19 cellular contexts compared by ENCODE assay signal in genomic region chr1:180821970-180822369, GRCh38.
DNase-seq lines count a peak whose midpoint lies in the region; ATAC-seq, FAIRE-seq and TF ChIP-seq lines count a peak whose summit lies in the region.
"Had no signal": no experiment of that assay in that cellular context is flagged by ENCODE, and none has a peak within 500 bp of the region (broad histone marks: within the 10 kb centered on the region; RNA-seq: fewer than 3 reads in every experiment).

No MANE protein-coding gene starts in this region.

- H3K4me1 Mint-ChIP-seq in H9 = no peaks in the 10 kb centered on the region
- H3K4me1 Mint-ChIP-seq: CD8-positive, alpha-beta memory T cell had no signal

- H3K23me2 ChIP-seq in H9 (ENCODE audit: insufficient read length, low read depth, low read length, poor library complexity, severe bottlenecking) = no peaks in the 10 kb centered on the region

- H2AFZ ChIP-seq in H9 (ENCODE audit: low read length) = no peak overlapping the region
- H2AFZ ChIP-seq: GM23248 had no signal

- H3K14ac ChIP-seq in H9 (ENCODE audit: insufficient read depth, low read length) = no peak overlapping the region

- H3K9ac ChIP-seq in H9 (ENCODE audit: extremely low read depth, insufficient read length, low read length) = no peak overlapping the region
- H3K9ac ChIP-seq: GM23248 had no signal

- no peak overlapping the region for H3T11ph ChIP-seq in H9 (ENCODE audit: low read length)

- H3K36me3 Mint-ChIP-seq in H9 (ENCODE audit: insufficient read depth in 1 of 3, low read depth in 3 of 3) = peaks cover 0 to 7% (median 4%) of the 10 kb centered on the region in 3 experiments; a peak in 4 of 7 replicates

- H2BK15ac ChIP-seq in H9 (ENCODE audit: low read depth, low read length) = no peak overlapping the region

- H3K4me1 ChIP-seq in right atrium auricular region = no peaks in the 10 kb centered on the region
- no peaks in the 10 kb centered on the region for H3K4me1 ChIP-seq in small intestine (ENCODE audit: control insufficient read depth in 2 of 2, insufficient read depth in 1 of 2, low read depth in 1 of 2, low read length in 1 of 2)
- H3K4me1 ChIP-seq in H9 (ENCODE audit: insufficient read depth, low read length) = no peaks in the 10 kb centered on the region
- H3K4me1 ChIP-seq: BE2C had no signal

- ATAC-seq in left ventricle myocardium superior (peak; percentile 79), left colon (peak; percentile 78)

- FAIRE-seq in GM18507 (lab: Jason Lieb, UNC) (peak; percentile 9), small intestine (lab: Jason Lieb, UNC) (no peak)
- FAIRE-seq: A204.1, GM19239 had no signal

- 59 to 74% (median 59%) methylated on average over 2 of the region's 2 CpGs for WGBS in small intestine, 3 donors
- no CpG with 5 or more reads among the region's 2 CpGs for WGBS in H9 (ENCODE audit: extremely low coverage, insufficient read length, low lambda C conversion rate)

- H2BK20ac ChIP-seq in H9 (ENCODE audit: low read depth, low read length, poor library complexity, severe bottlenecking) = no peak overlapping the region

- no peak overlapping the region for H3K4me3 Mint-ChIP-seq in H9
- H3K4me3 Mint-ChIP-seq: CD4-positive, CD25-positive, alpha-beta regulatory T cell; CD8-positive, alpha-beta memory T cell had no signal

- no peak overlapping the region for H2AK5ac ChIP-seq in H9 (ENCODE audit: insufficient read length, low read length)

- H3K18ac ChIP-seq in H9 (ENCODE audit: insufficient read length, low read depth, low read length) = no peak overlapping the region

- intact Hi-C loops in left ventricle myocardium superior (cut with micrococcal nuclease) (no loop called here), left colon (cut with DNase I, micrococcal nuclease) (no loop called here)

- H2BK5ac ChIP-seq in H9 (ENCODE audit: insufficient read length, low read length) = no peak overlapping the region

- no peak overlapping the region for H4K8ac ChIP-seq in H9 (replicated peaks; ENCODE audit: insufficient read length, low read depth, low read length)

- H3K9me3 Mint-ChIP-seq in H9 = peaks cover 0 to 2% of the 10 kb centered on the region in 2 experiments; a peak in 1 of 5 replicates
- H3K9me3 Mint-ChIP-seq: CD8-positive, alpha-beta memory T cell had no signal

- no peaks in the 10 kb centered on the region for H3K79me2 ChIP-seq in H9 (ENCODE audit: insufficient read depth, low read length)

- no peak for DNase-seq in left ventricle myocardium superior
- no peak for DNase-seq in right atrium auricular region (ENCODE audit: low spot score)
- DNase-seq in GM18507 (ENCODE audit: extremely low spot score, insufficient read length, low read depth) = no peak
- no peak for DNase-seq in left colon
- peak; percentile 7 for DNase-seq in small intestine
- no peak for DNase-seq in H9
- DNase-seq in KG1 (lab: John Stamatoyannopoulos, UW) = no peak
- DNase-seq in iPS-NIHi7 (ENCODE audit: extremely low spot score) = no peak
- DNase-seq: ACHN; BE2C; C1 segment of cervical spinal cord; CD4-positive, CD25-positive, alpha-beta regulatory T cell; CD8-positive, alpha-beta memory T cell; DMS79 treated with DMSO at 0.1 percent for 48 hours; GF-D8; GM23248; HCEC 1CT had no signal

- no peaks in the 10 kb centered on the region for H4K20me1 ChIP-seq in H9 (ENCODE audit: control insufficient read depth, insufficient read depth, insufficient read length)

- no peak for TF ChIP-seq CTCF in right atrium auricular region (IDR thresholded peaks at IDR 0.05)
- no peak for TF ChIP-seq CTCF in H9 (conservative IDR thresholded peaks at IDR 0.05)

- H3K9me3 ChIP-seq in right atrium auricular region (no peaks in the 10 kb centered on the region), small intestine (ENCODE audit: control insufficient read depth, low read depth) (no peaks in the 10 kb centered on the region), H9 (ENCODE audit: control insufficient read depth, low read depth, low read length) (no peaks in the 10 kb centered on the region)
- H3K9me3 ChIP-seq: BE2C had no signal

- no peaks in the 10 kb centered on the region for H3K27me3 ChIP-seq in right atrium auricular region
- no peaks in the 10 kb centered on the region for H3K27me3 ChIP-seq in small intestine (ENCODE audit: control insufficient read depth in 2 of 2, insufficient read depth in 2 of 2, low read length in 2 of 2)
- H3K27me3 ChIP-seq in H9 (ENCODE audit: insufficient read depth, low read length) = no peaks in the 10 kb centered on the region
- H3K27me3 ChIP-seq: BE2C had no signal

- H4K91ac ChIP-seq in H9 (ENCODE audit: insufficient read length, low read depth, low read length) = no peak overlapping the region

- H3K23ac ChIP-seq in H9 (ENCODE audit: insufficient read length, low read depth, low read length) = no peak overlapping the region

- H3K4ac ChIP-seq in H9 (ENCODE audit: low read depth, low read length) = no peak overlapping the region

- no peaks in the 10 kb centered on the region for H3K79me1 ChIP-seq in H9 (ENCODE audit: insufficient read depth, low read depth, low read length, poor library complexity, severe bottlenecking)

- no peak overlapping the region for H4K5ac ChIP-seq in H9 (ENCODE audit: insufficient read length, low read depth, low read length)

- no peak overlapping the region for H2BK12ac ChIP-seq in H9 (ENCODE audit: insufficient read length, low read depth, low read length)

- H3K27me3 Mint-ChIP-seq in H9 (ENCODE audit: low read depth) = no peaks in the 10 kb centered on the region
- H3K27me3 Mint-ChIP-seq: CD4-positive, CD25-positive, alpha-beta regulatory T cell; CD8-positive, alpha-beta memory T cell had no signal

- no peak overlapping the region for H2BK120ac ChIP-seq in H9 (ENCODE audit: low read depth, low read length, poor library complexity, severe bottlenecking)

- H3K4me2 ChIP-seq in H9 (ENCODE audit: insufficient read depth, insufficient read length, low read length) = no peak overlapping the region

- H3K56ac ChIP-seq in H9 (ENCODE audit: insufficient read length, low read depth, low read length) = no peak overlapping the region

- no peak overlapping the region for H3K27ac ChIP-seq in right atrium auricular region
- H3K27ac ChIP-seq in small intestine (ENCODE audit: low read depth in 1 of 2, low read length in 1 of 2) = no peak overlapping the region
- no peak overlapping the region for H3K27ac ChIP-seq in H9 (ENCODE audit: insufficient read length, low read depth, low read length)
- H3K27ac ChIP-seq: GM23248 had no signal

- H3K36me3 ChIP-seq in right atrium auricular region (peaks cover 5% of the 10 kb centered on the region), small intestine (ENCODE audit: control insufficient read depth in 2 of 2, insufficient read depth in 2 of 2, low read length in 2 of 2) (peaks cover 0 to 3% of the 10 kb centered on the region in 2 donors)
- H3K36me3 ChIP-seq: BE2C had no signal

- no peak overlapping the region for H3K27ac Mint-ChIP-seq in H9
- H3K27ac Mint-ChIP-seq: CD4-positive, CD25-positive, alpha-beta regulatory T cell had no signal

- H3K4me3 ChIP-seq in right atrium auricular region (no peak overlapping the region), small intestine (ENCODE audit: low read depth in 1 of 2, low read length in 2 of 2) (no peak overlapping the region)
- H3K4me3 ChIP-seq: GM23248 had no signal
